1 cellular context compared by ENCODE assay signal in the genomic region with DNA sequence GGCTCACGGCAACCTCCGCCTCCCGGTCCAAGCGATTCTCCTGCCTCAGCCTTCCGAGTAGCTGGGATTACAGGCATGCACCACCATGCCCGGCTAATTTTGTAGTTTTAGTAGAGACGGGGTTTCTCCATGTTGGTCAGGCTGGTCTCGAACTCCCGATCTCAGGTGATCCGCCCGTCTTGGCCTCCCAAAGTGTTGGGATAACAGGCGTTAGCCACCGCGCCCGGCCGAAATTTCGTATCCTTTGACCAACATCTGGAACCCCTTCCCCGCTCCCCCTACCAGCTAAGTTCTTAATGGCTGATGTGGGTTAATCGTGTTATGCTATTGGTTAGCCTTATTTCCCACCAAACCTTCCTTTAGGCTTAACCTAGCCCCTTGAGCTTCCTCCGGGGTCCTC.
TF ChIP-seq lines count a peak whose summit lies in the region.

No MANE protein-coding gene starts in this region.

TF ChIP-seq in GM12878, 131 proteins besides CTCF, POLR2A, EP300 and RAD21:
- TF ChIP-seq, protein P1, sequence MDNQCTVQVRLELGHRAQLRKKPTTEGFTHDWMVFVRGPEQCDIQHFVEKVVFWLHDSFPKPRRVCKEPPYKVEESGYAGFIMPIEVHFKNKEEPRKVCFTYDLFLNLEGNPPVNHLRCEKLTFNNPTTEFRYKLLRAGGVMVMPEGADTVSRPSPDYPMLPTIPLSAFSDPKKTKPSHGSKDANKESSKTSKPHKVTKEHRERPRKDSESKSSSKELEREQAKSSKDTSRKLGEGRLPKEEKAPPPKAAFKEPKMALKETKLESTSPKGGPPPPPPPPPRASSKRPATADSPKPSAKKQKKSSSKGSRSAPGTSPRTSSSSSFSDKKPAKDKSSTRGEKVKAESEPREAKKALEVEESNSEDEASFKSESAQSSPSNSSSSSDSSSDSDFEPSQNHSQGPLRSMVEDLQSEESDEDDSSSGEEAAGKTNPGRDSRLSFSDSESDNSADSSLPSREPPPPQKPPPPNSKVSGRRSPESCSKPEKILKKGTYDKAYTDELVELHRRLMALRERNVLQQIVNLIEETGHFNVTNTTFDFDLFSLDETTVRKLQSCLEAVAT (IDR thresholded peaks at IDR 0.05) = 0 out of 2 replicates have a peak, but pooled peaks have one; percentile 47
